Comparison of ENCODE assay signal across 8 cellular contexts in genomic region chr18:76822510-76823165, GRCh38. TPM values are rescaled to one million over a fixed set of nuclear protein-coding genes. Genes with fewer than 3 reads are reported as not detected.
DNase-seq lines count a peak whose midpoint lies in the region; ATAC-seq and TF ChIP-seq lines count a peak whose summit lies in the region.

ZNF236 (plus strand) TSS chr18:76822557; CDS start chr18:76822608, 51 bp downstream.

- no peaks in the 10 kb centered on the region for H3K9me3 ChIP-seq in CD8-positive, alpha-beta T cell (ENCODE audit: low read length)
- H3K9me3 ChIP-seq in OCI-LY7 (ENCODE audit: low read length) = no peaks in the 10 kb centered on the region

- peak; percentile 50 for ATAC-seq in CD8-positive, alpha-beta T cell
- ATAC-seq in GM19351 (IDR thresholded peaks at IDR 0.05; ENCODE audit: unreplicated experiment) (peak; percentile 37), HG03460 (IDR thresholded peaks at IDR 0.05; ENCODE audit: unreplicated experiment) (peak; percentile 34)
- peak; percentile 51 to 55 for ATAC-seq in naive thymus-derived CD8-positive, alpha-beta T cell

- intact Hi-C loops in CD8-positive, alpha-beta T cell (cut with DNase I, micrococcal nuclease) = loop anchor here (1.0 to 10.0 kb wide), 6 partner anchors 19 to 1615 kb away; partner anchors contain the start of genes PTGR3 (in 2 of the 2), MBP (in 1 of the 2) and ZNF516 (in 1 of the 2)
- intact Hi-C loops in OCI-LY7 (cut with micrococcal nuclease; ENCODE audit: unreplicated experiment) = loop anchor here (2.0 kb wide), 1 partner anchor 328 kb away; the partner anchor contains the start of gene ZNF516

- H3K79me2 ChIP-seq in OCI-LY7 (ENCODE audit: insufficient read depth, low read depth, low read length) = peaks cover 71% of the 10 kb centered on the region

- POLR2A ChIA-PET in CD8-positive, alpha-beta T cell (lab: Charles Lee) = interaction anchor here (0.7 to 1.5 kb wide), 5 partner anchors 10 to 102 kb away, joined by 3 to 6 read pairs (median 3); no protein-coding TSS in a partner anchor
- POLR2A ChIA-PET in OCI-LY7 (lab: Charles Lee) = no interaction called here
- POLR2A ChIA-PET in naive thymus-derived CD8-positive, alpha-beta T cell (lab: Charles Lee) = interaction anchor here (0.6 to 1.2 kb wide), 5 partner anchors 10 to 330 kb away, joined by 3 to 5 read pairs (median 3); no protein-coding TSS in a partner anchor

- H3K4me1 Mint-ChIP-seq in CD8-positive, alpha-beta T cell (ENCODE audit: low read depth) = peaks cover 50% of the 10 kb centered on the region
- H3K4me1 Mint-ChIP-seq in naive thymus-derived CD8-positive, alpha-beta T cell = peaks cover 26 to 67% (median 63%) of the 10 kb centered on the region in 4 donors

- peaks cover 16% of the 10 kb centered on the region for H3K36me3 Mint-ChIP-seq in CD8-positive, alpha-beta T cell
- peaks cover 0 to 13% (median 2%) of the 10 kb centered on the region in 3 donors for H3K36me3 Mint-ChIP-seq in naive thymus-derived CD8-positive, alpha-beta T cell

- H3K4me2 ChIP-seq in OCI-LY7 (ENCODE audit: low read length) = peak within 1 kb of the TSS; percentile 98

- no TSS peak for BruUV-seq in OCI-LY7 (replicated peaks; lab: Mats Ljungman, UMichigan)

- H4K20me1 ChIP-seq in OCI-LY7 (ENCODE audit: insufficient read depth, low read length) = no peaks in the 10 kb centered on the region

- H3K27ac Mint-ChIP-seq in CD8-positive, alpha-beta T cell = peak within 1 kb of the TSS; percentile 96
- H3K27ac Mint-ChIP-seq in naive thymus-derived CD8-positive, alpha-beta T cell = peak within 1 kb of the TSS; percentile 91 to 98 (median 96)

- H3K4me1 ChIP-seq in CD8-positive, alpha-beta T cell (ENCODE audit: insufficient read depth, low read length) = peaks cover 28% of the 10 kb centered on the region
- H3K4me1 ChIP-seq in OCI-LY7 (ENCODE audit: insufficient read depth, low read length, poor library complexity, severe bottlenecking) = peaks cover 41% of the 10 kb centered on the region

- no peak for TF ChIP-seq CTCF in CD8-positive, alpha-beta T cell (IDR thresholded peaks at IDR 0.05)
- no peak for TF ChIP-seq CTCF in OCI-LY7 (conservative IDR thresholded peaks at IDR 0.05; ENCODE audit: low read length)

- H3K9me2 ChIP-seq in OCI-LY7 (ENCODE audit: insufficient read depth, low read length) = no peaks in the 10 kb centered on the region

- H3K27me3 Mint-ChIP-seq in CD8-positive, alpha-beta T cell (ENCODE audit: low read depth) = no peaks in the 10 kb centered on the region
- H3K27me3 Mint-ChIP-seq in naive thymus-derived CD8-positive, alpha-beta T cell = no peaks in the 10 kb centered on the region

- peak within 1 kb of the TSS; percentile 67 for H3K27ac ChIP-seq in CD8-positive, alpha-beta T cell (ENCODE audit: low read depth, low read length)
- peak within 1 kb of the TSS; percentile 73 for H3K27ac ChIP-seq in OCI-LY7 (ENCODE audit: low read depth, low read length, poor library complexity, severe bottlenecking)

- CTCF ChIA-PET in CD8-positive, alpha-beta T cell (lab: Charles Lee) = no interaction called here
- CTCF ChIA-PET in OCI-LY7 (lab: Charles Lee; ENCODE audit: unreplicated experiment) = no interaction called here

- H3K27me3 ChIP-seq in CD8-positive, alpha-beta T cell (ENCODE audit: insufficient read depth, low read length) = no peaks in the 10 kb centered on the region

- H2AFZ ChIP-seq in OCI-LY7 (ENCODE audit: low read length) = peak within 1 kb of the TSS; percentile 81

- H3K4me3 Mint-ChIP-seq in CD8-positive, alpha-beta T cell = peak within 1 kb of the TSS; percentile 93
- peak within 1 kb of the TSS; percentile 90 to 96 (median 93) for H3K4me3 Mint-ChIP-seq in naive thymus-derived CD8-positive, alpha-beta T cell

- no peaks in the 10 kb centered on the region for H3K9me3 Mint-ChIP-seq in CD8-positive, alpha-beta T cell
- no peaks in the 10 kb centered on the region for H3K9me3 Mint-ChIP-seq in naive thymus-derived CD8-positive, alpha-beta T cell

- H3K36me3 ChIP-seq in CD8-positive, alpha-beta T cell (ENCODE audit: insufficient read depth, low read length) = no peaks in the 10 kb centered on the region
- peaks cover 9% of the 10 kb centered on the region; the same call in 1 of the 2 replicates for H3K36me3 ChIP-seq in OCI-LY7 (ENCODE audit: insufficient read depth, low read length)

- DNase-seq in CD8-positive, alpha-beta T cell = peak; percentile 43 to 81 (median 63)
- DNase-seq in OCI-LY7 (ENCODE audit: low spot score) (peak; percentile 74), fibroblast of gingiva (ENCODE audit: low read depth) (peak; percentile 93)
- peak; percentile 34 to 54 for DNase-seq in activated T-helper 1 cell treated with anti-CD3 and anti-CD28 coated beads, Interleukin-2, amount 50 U/mL, for 16 hours (ENCODE audit: low read depth in 1 of 2, low spot score in 1 of 2)
- peak; percentile 41 to 78 (median 64) for DNase-seq in naive thymus-derived CD8-positive, alpha-beta T cell
- DNase-seq in stimulated activated naive CD4-positive, alpha-beta T cell (lab: John Stamatoyannopoulos, UW) = peak; percentile 31 to 76 (median 54)

- peak within 1 kb of the TSS; percentile 75 for H3K4me3 ChIP-seq in CD8-positive, alpha-beta T cell (ENCODE audit: low read depth, low read length)
- peak within 1 kb of the TSS; percentile 98 for H3K4me3 ChIP-seq in OCI-LY7 (ENCODE audit: low read depth, low read length, poor library complexity, severe bottlenecking)

RNA-seq across cellular contexts. Expression of gene ZNF236, which starts in this region (rescaled TPM):
- 10 to 100 TPM; 24.9 to 25.4 TPM for total RNA-seq in CD8-positive, alpha-beta T cell
- total RNA-seq in OCI-LY7 (2014; rRNA removed; shearing (Covaris generic)) = 6.6 and 8.4 TPM in 2 replicates
- 15.1 and 16.1 TPM in 2 replicates for total RNA-seq in OCI-LY7 (2022)
- 10 to 100 TPM; 24.3 to 25.6 TPM for total RNA-seq in naive thymus-derived CD8-positive, alpha-beta T cell
- polyA plus RNA-seq in naive thymus-derived CD8-positive, alpha-beta T cell = 1 to 10 TPM; 4.6 to 8.4 (median 5.7) TPM

Comparison
In these comparisons a context has a peak if more than half of its experiments do, and no peak if none do; other contexts are left out.
1. Peak in every context shown above with its lines: DNase-seq, ATAC-seq, H3K4me3 ChIP-seq and H3K27ac ChIP-seq.